1 cellular context compared by ENCODE assay signal in the genomic region with DNA sequence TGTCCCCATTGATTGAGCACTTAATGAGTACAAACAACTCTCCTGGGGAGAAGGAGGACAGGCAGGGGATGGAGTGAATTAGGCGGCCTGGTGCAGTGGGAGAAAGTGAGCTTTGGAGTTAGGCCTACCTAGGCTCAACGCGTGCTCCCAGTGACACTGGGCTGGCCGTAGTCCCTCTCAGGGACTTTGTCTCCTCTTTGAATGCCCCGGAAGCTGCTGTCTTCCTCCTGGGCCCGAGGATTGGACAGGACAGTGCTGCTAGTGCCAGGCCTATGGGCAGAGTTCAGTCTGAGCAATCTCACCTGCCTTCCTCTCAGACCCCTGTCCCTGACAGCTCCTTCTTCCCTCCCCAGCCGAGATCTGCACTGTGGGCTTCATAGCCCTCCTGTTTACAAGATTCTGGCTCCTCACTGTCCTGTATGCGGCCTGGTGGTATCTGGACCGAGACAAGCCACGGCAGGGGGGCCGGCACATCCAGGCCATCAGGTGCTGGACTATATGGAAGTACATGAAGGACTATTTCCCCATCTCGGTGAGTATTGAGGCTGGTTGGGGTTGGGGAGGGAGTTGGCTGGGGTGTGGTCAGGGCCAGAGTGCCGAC.
TF ChIP-seq lines count a peak whose summit lies in the region.

No MANE protein-coding gene starts in this region.

TF ChIP-seq in HepG2, 621 proteins besides CTCF, POLR2A, EP300 and RAD21 (continues in another document):
- TF ChIP-seq, protein P1, sequence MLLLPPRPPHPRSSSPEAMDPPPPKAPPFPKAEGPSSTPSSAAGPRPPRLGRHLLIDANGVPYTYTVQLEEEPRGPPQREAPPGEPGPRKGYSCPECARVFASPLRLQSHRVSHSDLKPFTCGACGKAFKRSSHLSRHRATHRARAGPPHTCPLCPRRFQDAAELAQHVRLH (CRISPR knock-in tag; IDR thresholded peaks at IDR 0.05; ENCODE audit: borderline replicate concordance, low read depth) = peak; percentile 69; the same call in 1 of the 2 replicates
- TF ChIP-seq, protein P2, sequence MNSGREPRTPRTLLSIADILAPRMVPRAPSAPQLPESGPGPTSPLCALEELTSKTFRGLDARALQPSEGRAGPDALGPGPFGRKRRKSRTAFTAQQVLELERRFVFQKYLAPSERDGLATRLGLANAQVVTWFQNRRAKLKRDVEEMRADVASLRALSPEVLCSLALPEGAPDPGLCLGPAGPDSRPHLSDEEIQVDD (CRISPR knock-in tag; IDR thresholded peaks at IDR 0.05; ENCODE audit: borderline replicate concordance) = no peak; the same call in 1 of the 2 replicates
- TF ChIP-seq, protein P3, sequence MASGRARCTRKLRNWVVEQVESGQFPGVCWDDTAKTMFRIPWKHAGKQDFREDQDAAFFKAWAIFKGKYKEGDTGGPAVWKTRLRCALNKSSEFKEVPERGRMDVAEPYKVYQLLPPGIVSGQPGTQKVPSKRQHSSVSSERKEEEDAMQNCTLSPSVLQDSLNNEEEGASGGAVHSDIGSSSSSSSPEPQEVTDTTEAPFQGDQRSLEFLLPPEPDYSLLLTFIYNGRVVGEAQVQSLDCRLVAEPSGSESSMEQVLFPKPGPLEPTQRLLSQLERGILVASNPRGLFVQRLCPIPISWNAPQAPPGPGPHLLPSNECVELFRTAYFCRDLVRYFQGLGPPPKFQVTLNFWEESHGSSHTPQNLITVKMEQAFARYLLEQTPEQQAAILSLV (CRISPR knock-in tag; IDR thresholded peaks at IDR 0.05; ENCODE audit: borderline replicate concordance) = no peak; the same call in 1 of the 2 replicates
- no peak for TF ChIP-seq SOX13 (IDR thresholded peaks at IDR 0.05)
- TF ChIP-seq SOX13 (CRISPR knock-in tag; conservative IDR thresholded peaks at IDR 0.05 in 1 of 2, IDR thresholded peaks at IDR 0.05 in 1 of 2) = peak in 1 of 2 experiments; percentile 33; a peak in 2 of 4 replicates
- TF ChIP-seq, protein P4, sequence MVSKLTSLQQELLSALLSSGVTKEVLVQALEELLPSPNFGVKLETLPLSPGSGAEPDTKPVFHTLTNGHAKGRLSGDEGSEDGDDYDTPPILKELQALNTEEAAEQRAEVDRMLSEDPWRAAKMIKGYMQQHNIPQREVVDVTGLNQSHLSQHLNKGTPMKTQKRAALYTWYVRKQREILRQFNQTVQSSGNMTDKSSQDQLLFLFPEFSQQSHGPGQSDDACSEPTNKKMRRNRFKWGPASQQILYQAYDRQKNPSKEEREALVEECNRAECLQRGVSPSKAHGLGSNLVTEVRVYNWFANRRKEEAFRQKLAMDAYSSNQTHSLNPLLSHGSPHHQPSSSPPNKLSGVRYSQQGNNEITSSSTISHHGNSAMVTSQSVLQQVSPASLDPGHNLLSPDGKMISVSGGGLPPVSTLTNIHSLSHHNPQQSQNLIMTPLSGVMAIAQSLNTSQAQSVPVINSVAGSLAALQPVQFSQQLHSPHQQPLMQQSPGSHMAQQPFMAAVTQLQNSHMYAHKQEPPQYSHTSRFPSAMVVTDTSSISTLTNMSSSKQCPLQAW (CRISPR knock-in tag; IDR thresholded peaks at IDR 0.05) = peak; percentile 71
- TF ChIP-seq, protein P5, sequence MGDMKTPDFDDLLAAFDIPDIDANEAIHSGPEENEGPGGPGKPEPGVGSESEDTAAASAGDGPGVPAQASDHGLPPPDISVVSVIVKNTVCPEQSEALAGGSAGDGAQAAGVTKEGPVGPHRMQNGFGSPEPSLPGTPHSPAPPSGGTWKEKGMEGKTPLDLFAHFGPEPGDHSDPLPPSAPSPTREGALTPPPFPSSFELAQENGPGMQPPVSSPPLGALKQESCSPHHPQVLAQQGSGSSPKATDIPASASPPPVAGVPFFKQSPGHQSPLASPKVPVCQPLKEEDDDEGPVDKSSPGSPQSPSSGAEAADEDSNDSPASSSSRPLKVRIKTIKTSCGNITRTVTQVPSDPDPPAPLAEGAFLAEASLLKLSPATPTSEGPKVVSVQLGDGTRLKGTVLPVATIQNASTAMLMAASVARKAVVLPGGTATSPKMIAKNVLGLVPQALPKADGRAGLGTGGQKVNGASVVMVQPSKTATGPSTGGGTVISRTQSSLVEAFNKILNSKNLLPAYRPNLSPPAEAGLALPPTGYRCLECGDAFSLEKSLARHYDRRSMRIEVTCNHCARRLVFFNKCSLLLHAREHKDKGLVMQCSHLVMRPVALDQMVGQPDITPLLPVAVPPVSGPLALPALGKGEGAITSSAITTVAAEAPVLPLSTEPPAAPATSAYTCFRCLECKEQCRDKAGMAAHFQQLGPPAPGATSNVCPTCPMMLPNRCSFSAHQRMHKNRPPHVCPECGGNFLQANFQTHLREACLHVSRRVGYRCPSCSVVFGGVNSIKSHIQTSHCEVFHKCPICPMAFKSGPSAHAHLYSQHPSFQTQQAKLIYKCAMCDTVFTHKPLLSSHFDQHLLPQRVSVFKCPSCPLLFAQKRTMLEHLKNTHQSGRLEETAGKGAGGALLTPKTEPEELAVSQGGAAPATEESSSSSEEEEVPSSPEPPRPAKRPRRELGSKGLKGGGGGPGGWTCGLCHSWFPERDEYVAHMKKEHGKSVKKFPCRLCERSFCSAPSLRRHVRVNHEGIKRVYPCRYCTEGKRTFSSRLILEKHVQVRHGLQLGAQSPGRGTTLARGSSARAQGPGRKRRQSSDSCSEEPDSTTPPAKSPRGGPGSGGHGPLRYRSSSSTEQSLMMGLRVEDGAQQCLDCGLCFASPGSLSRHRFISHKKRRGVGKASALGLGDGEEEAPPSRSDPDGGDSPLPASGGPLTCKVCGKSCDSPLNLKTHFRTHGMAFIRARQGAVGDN (CRISPR knock-in tag; IDR thresholded peaks at IDR 0.05) = peak; percentile 98
- TF ChIP-seq SMAD9 (CRISPR knock-in tag; IDR thresholded peaks at IDR 0.05) = no peak; the same call in 1 of the 2 replicates
- TF ChIP-seq NFIC (IDR thresholded peaks at IDR 0.05; ENCODE audit: low read length) = no peak
- no peak for TF ChIP-seq MAF1 (CRISPR knock-in tag; IDR thresholded peaks at IDR 0.05; ENCODE audit: borderline replicate concordance)
- TF ChIP-seq NR2F6 (IDR thresholded peaks at IDR 0.05) = peak; percentile 40; the same call in 1 of the 2 replicates
- TF ChIP-seq NR2F6 (CRISPR knock-in tag; IDR thresholded peaks at IDR 0.05) = peak; percentile 48; the same call in 1 of the 2 replicates
- TF ChIP-seq RBAK (CRISPR knock-in tag; IDR thresholded peaks at IDR 0.05) = no peak
- TF ChIP-seq, protein P6, sequence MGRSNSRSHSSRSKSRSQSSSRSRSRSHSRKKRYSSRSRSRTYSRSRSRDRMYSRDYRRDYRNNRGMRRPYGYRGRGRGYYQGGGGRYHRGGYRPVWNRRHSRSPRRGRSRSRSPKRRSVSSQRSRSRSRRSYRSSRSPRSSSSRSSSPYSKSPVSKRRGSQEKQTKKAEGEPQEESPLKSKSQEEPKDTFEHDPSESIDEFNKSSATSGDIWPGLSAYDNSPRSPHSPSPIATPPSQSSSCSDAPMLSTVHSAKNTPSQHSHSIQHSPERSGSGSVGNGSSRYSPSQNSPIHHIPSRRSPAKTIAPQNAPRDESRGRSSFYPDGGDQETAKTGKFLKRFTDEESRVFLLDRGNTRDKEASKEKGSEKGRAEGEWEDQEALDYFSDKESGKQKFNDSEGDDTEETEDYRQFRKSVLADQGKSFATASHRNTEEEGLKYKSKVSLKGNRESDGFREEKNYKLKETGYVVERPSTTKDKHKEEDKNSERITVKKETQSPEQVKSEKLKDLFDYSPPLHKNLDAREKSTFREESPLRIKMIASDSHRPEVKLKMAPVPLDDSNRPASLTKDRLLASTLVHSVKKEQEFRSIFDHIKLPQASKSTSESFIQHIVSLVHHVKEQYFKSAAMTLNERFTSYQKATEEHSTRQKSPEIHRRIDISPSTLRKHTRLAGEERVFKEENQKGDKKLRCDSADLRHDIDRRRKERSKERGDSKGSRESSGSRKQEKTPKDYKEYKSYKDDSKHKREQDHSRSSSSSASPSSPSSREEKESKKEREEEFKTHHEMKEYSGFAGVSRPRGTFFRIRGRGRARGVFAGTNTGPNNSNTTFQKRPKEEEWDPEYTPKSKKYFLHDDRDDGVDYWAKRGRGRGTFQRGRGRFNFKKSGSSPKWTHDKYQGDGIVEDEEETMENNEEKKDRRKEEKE (IDR thresholded peaks at IDR 0.05) = no peak
- 0 out of 2 replicates have a peak, but pooled peaks have one; percentile 10 for TF ChIP-seq ZNF543 (CRISPR knock-in tag; IDR thresholded peaks at IDR 0.05)
- peak; percentile 69; the same call in 1 of the 2 replicates for TF ChIP-seq IRX3 (CRISPR knock-in tag; IDR thresholded peaks at IDR 0.05; ENCODE audit: borderline replicate concordance, low read depth)
- TF ChIP-seq NFYC (CRISPR knock-in tag; IDR thresholded peaks at IDR 0.05) = peak; percentile 49
- no peak for TF ChIP-seq TMF1 (CRISPR knock-in tag; IDR thresholded peaks at IDR 0.05; ENCODE audit: low read depth)
- peak; percentile 77 for TF ChIP-seq HDAC2 (CRISPR knock-in tag; IDR thresholded peaks at IDR 0.05)
- TF ChIP-seq MAZ (IDR thresholded peaks at IDR 0.05; ENCODE audit: borderline replicate concordance, low read depth, low read length) = no peak
- peak; percentile 16; the same call in 1 of the 2 replicates for TF ChIP-seq MAZ (CRISPR knock-in tag; IDR thresholded peaks at IDR 0.05; ENCODE audit: low read depth)
- TF ChIP-seq, protein P7, sequence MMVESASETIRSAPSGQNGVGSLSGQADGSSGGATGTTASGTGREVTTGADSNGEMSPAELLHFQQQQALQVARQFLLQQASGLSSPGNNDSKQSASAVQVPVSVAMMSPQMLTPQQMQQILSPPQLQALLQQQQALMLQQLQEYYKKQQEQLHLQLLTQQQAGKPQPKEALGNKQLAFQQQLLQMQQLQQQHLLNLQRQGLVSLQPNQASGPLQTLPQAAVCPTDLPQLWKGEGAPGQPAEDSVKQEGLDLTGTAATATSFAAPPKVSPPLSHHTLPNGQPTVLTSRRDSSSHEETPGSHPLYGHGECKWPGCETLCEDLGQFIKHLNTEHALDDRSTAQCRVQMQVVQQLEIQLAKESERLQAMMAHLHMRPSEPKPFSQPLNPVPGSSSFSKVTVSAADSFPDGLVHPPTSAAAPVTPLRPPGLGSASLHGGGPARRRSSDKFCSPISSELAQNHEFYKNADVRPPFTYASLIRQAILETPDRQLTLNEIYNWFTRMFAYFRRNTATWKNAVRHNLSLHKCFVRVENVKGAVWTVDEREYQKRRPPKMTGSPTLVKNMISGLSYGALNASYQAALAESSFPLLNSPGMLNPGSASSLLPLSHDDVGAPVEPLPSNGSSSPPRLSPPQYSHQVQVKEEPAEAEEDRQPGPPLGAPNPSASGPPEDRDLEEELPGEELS (CRISPR knock-in tag; IDR thresholded peaks at IDR 0.05) = peak; percentile 45; the same call in 1 of the 2 replicates
- TF ChIP-seq ZBTB38 (CRISPR knock-in tag; IDR thresholded peaks at IDR 0.05) = peak; percentile 16; the same call in 1 of the 2 replicates
- TF ChIP-seq ZNF607 (CRISPR knock-in tag; IDR thresholded peaks at IDR 0.05; ENCODE audit: borderline replicate concordance) = peak; percentile 34; the same call in 1 of the 2 replicates
- peak; percentile 81 for TF ChIP-seq REPIN1 (CRISPR knock-in tag; IDR thresholded peaks at IDR 0.05; ENCODE audit: borderline replicate concordance, low read depth)
- peak; percentile 31; the same call in 1 of the 2 replicates for TF ChIP-seq KDM3A (CRISPR knock-in tag; IDR thresholded peaks at IDR 0.05; ENCODE audit: low read depth)
- TF ChIP-seq GATAD2A (CRISPR knock-in tag; IDR thresholded peaks at IDR 0.05) = peak; percentile 51; the same call in 1 of the 2 replicates
- TF ChIP-seq, protein P8, sequence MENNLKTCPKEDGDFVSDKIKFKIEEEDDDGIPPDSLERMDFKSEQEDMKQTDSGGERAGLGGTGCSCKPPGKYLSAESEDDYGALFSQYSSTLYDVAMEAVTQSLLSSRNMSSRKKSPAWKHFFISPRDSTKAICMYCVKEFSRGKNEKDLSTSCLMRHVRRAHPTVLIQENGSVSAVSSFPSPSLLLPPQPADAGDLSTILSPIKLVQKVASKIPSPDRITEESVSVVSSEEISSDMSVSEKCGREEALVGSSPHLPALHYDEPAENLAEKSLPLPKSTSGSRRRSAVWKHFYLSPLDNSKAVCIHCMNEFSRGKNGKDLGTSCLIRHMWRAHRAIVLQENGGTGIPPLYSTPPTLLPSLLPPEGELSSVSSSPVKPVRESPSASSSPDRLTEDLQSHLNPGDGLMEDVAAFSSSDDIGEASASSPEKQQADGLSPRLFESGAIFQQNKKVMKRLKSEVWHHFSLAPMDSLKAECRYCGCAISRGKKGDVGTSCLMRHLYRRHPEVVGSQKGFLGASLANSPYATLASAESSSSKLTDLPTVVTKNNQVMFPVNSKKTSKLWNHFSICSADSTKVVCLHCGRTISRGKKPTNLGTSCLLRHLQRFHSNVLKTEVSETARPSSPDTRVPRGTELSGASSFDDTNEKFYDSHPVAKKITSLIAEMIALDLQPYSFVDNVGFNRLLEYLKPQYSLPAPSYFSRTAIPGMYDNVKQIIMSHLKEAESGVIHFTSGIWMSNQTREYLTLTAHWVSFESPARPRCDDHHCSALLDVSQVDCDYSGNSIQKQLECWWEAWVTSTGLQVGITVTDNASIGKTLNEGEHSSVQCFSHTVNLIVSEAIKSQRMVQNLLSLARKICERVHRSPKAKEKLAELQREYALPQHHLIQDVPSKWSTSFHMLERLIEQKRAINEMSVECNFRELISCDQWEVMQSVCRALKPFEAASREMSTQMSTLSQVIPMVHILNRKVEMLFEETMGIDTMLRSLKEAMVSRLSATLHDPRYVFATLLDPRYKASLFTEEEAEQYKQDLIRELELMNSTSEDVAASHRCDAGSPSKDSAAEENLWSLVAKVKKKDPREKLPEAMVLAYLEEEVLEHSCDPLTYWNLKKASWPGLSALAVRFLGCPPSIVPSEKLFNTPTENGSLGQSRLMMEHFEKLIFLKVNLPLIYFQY (CRISPR knock-in tag; IDR thresholded peaks at IDR 0.05; ENCODE audit: borderline replicate concordance) = peak; percentile 86
- peak; percentile 85 for TF ChIP-seq ELF3 (CRISPR knock-in tag; IDR thresholded peaks at IDR 0.05)
- peak; percentile 51; the same call in 1 of the 3 replicates for TF ChIP-seq MXI1 (IDR thresholded peaks at IDR 0.05; ENCODE audit: borderline replicate concordance, low read depth, low read length)
- peak; percentile 12; the same call in 1 of the 2 replicates for TF ChIP-seq DPF2 (CRISPR knock-in tag; IDR thresholded peaks at IDR 0.05; ENCODE audit: borderline replicate concordance, low read depth)
- TF ChIP-seq, protein P9, sequence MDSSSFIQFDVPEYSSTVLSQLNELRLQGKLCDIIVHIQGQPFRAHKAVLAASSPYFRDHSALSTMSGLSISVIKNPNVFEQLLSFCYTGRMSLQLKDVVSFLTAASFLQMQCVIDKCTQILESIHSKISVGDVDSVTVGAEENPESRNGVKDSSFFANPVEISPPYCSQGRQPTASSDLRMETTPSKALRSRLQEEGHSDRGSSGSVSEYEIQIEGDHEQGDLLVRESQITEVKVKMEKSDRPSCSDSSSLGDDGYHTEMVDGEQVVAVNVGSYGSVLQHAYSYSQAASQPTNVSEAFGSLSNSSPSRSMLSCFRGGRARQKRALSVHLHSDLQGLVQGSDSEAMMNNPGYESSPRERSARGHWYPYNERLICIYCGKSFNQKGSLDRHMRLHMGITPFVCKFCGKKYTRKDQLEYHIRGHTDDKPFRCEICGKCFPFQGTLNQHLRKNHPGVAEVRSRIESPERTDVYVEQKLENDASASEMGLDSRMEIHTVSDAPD (CRISPR knock-in tag; IDR thresholded peaks at IDR 0.05) = no peak
- peak; percentile 40; the same call in 1 of the 2 replicates for TF ChIP-seq ZSCAN31 (CRISPR knock-in tag; IDR thresholded peaks at IDR 0.05; ENCODE audit: low read depth)
- TF ChIP-seq CBX1 (IDR thresholded peaks at IDR 0.05; ENCODE audit: low read depth) = peak; percentile 6
